Comparison of ENCODE assay signal across 22 cellular contexts in the genomic region with DNA sequence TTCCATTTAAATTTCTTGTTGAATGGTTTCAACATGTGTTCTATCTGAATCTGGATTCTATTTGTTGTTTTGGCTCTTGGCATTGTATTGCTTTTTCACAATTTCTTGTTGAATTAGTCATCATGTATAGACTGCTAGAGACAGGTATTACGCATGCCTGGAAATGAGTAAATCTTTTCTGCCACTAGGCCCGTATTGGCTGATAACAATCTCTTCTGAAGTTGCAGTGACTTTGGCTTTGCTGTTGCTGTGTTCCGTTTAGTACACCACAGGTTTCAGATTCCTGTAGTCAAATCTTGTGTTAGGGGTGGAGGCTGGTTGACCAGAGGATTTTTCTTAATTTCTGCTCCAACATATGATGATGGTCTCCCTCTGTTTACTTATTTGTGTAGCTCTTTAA.
DNase-seq lines count a peak whose midpoint lies in the region; ATAC-seq lines count a peak whose summit lies in the region.
"Had no signal": no experiment of that assay in that cellular context is flagged by ENCODE, and none has a peak within 500 bp of the region (broad histone marks: within the 10 kb centered on the region; RNA-seq: fewer than 3 reads in every experiment).

No MANE protein-coding gene starts in this region.

- H3K4me3 ChIP-seq in GM23248: no peak overlapping the region
- H3K4me3 ChIP-seq: thoracic aorta had no signal

- in situ Hi-C loops in GM23248 (cut with MboI): no loop called here

- no peaks in the 10 kb centered on the region for H4K20me1 ChIP-seq in GM23248 (ENCODE audit: insufficient read depth)

- H3K79me2 ChIP-seq in GM23248 (ENCODE audit: insufficient read depth): no peaks in the 10 kb centered on the region

- 0 out of 2 replicates have a peak, but pooled peaks cover 4% of the 10 kb centered on the region for H3F3A ChIP-seq in GM23248 (ENCODE audit: insufficient read depth)

- H3K27me3 ChIP-seq in GM23248 (replicated peaks; ENCODE audit: insufficient read depth): no peaks in the 10 kb centered on the region

- H3K9me3 ChIP-seq in GM23248 (ENCODE audit: low read depth): no peaks in the 10 kb centered on the region

- H3K27ac ChIP-seq in GM23248: no peak overlapping the region
- H3K27ac ChIP-seq: HL-60, thoracic aorta had no signal

- no peak overlapping the region for H3K9ac ChIP-seq in GM23248

- no peak overlapping the region for H2AFZ ChIP-seq in GM23248

- H3K36me3 ChIP-seq in GM23248 (ENCODE audit: low read depth): no peaks in the 10 kb centered on the region
- H3K36me3 ChIP-seq: thoracic aorta had no signal

- no peaks in the 10 kb centered on the region for H3K4me1 ChIP-seq in GM23248 (ENCODE audit: insufficient read depth)

- peak; percentile 42 for DNase-seq in GM23248
- DNase-seq in HuH-7 (ENCODE audit: low spot score): peak; percentile 20
- DNase-seq in amniotic epithelial cell (ENCODE audit: low read depth): peak; percentile 20
- DNase-seq in iris pigment epithelial cell (ENCODE audit: low read depth): peak; percentile 54
- DNase-seq in dermis blood vessel endothelial cell: no peak
- no peak for DNase-seq in NCI-H2029 (lab: John Stamatoyannopoulos, UW)
- DNase-seq: activated CD4-positive, alpha-beta memory T cell treated with anti-CD3 and anti-CD28 coated beads for 36 hours; activated T-cell treated with anti-CD3 and anti-CD28 coated beads for 4 hours; cerebellar nuclear complex; effector memory CD4-positive, alpha-beta T cell; H7; hippocampal formation; KG1; NCI-H1092 treated with DMSO at 0.1 percent for 48 hours; NCI-H2107; NCI-H524; SHP77 treated with DMSO at 0.1 percent for 48 hours; stimulated activated naive B cell treated with anti-CD40 and anti-IgM and Interleukin-4, amounts not matched to agents 10 μg/mL and 1 μg/mL and 100 μg/mL, for 72 hours had no signal

- ATAC-seq in HG03280 (IDR thresholded peaks at IDR 0.05; ENCODE audit: unreplicated experiment) (no peak), GM21825 (IDR thresholded peaks at IDR 0.05; ENCODE audit: unreplicated experiment) (no peak)
- ATAC-seq: stimulated activated naive B cell treated with anti-CD40 and anti-IgM and Interleukin-4, amounts not matched to agents 10 μg/mL and 1 μg/mL and 100 μg/mL, for 72 hours had no signal

- no peaks in the 10 kb centered on the region for H3K9me2 ChIP-seq in GM23248 (ENCODE audit: insufficient read depth)

- H3K4me2 ChIP-seq in GM23248 (ENCODE audit: unreplicated experiment): no peak overlapping the region

- WGBS in GM23248 (ENCODE audit: low coverage in 1 of 2, low lambda C conversion rate in 2 of 2, missing lambda C conversion rate in 2 of 2), 2 experiments: 9 to 17% methylated on average over 3 of the region's 3 CpGs

Comparison
In these comparisons a context has a peak if more than half of its experiments do, and no peak if none do; other contexts are left out.
1. DNase-seq: peak in GM23248 (single experiment), HuH-7 (single experiment), amniotic epithelial cell (single experiment) and iris pigment epithelial cell (single experiment); none in dermis blood vessel endothelial cell (single experiment) and NCI-H2029 (single experiment).